39 cellular contexts compared by ENCODE assay signal in the genomic region with DNA sequence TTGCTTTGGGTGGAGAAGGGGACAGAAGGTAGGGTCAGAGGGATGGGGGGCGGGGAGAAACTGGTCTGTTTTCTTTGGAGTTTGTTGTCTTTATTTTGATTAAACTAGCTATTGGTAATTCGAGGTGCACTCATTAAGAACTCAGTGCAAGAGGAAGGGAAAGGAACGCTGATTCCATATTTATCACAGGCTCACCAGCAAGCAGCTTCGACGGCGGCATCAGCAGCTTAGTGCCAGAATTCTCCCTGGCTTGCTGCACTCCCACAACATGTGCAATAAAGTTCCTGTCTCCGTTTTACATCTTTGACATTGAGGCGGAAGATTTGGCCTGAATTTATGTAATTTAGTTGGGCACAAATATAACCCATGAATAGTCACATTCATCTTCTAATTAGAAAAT.
"Had no signal": no experiment of that assay in that cellular context is flagged by ENCODE, and none has a peak within 500 bp of the region (broad histone marks: within the 10 kb centered on the region; RNA-seq: fewer than 3 reads in every experiment).

No MANE protein-coding gene starts in this region.

- H3K27me3 ChIP-seq: adrenal gland, body of pancreas, cardiac muscle cell had no signal

- H3K4me3 Mint-ChIP-seq: activated B cell treated with CpG ODN at 0.5 μM for 24 hours; activated CD4-positive, alpha-beta memory T cell treated with anti-CD3 and anti-CD28 coated beads for 36 hours; activated CD4-positive, alpha-beta T cell treated with anti-CD3 and anti-CD28 coated beads, Interleukin-2, amount 10 ng/mL, durations not matched to agents 24 days and 14 days; activated CD8-positive, alpha-beta T cell treated with anti-CD3 and anti-CD28 coated beads for 36 hours; activated naive CD4-positive, alpha-beta T cell treated with anti-CD3 and anti-CD28 coated beads for 36 hours; activated naive CD8-positive, alpha-beta T cell treated with anti-CD3 and anti-CD28 coated beads for 36 hours; activated T-cell treated with anti-CD3 and anti-CD28 coated beads, Interleukin-2, amount 50 U/mL, for 4 hours; activated T-cell treated with anti-CD3 and anti-CD28 coated beads, Interleukin-2, amount 50 U/mL, for 72 hours; activated T-helper 1 cell treated with anti-CD3 and anti-CD28 coated beads, Interleukin-12 subunit alpha, Interleukin-12 subunit beta, Interleukin-2, Interleukin-4 antibody, amounts not matched to agents 30 ng/mL and 10 ng/mL and 1 ng/mL, durations not matched to agents 14 hours and 24 hours and 36 hours; activated T-helper 17 cell treated with anti-CD3 and anti-CD28 coated beads, Interleukin-2, amount 50 U/mL, for 72 hours; central memory CD8-positive, alpha-beta T cell; T-helper 1 cell treated with Interleukin-12 subunit alpha and Interleukin-12 subunit beta and Interleukin-4 antibody, amounts not matched to agents 30 μg/mL and 1 μg/mL, for 36 hours; T-helper 2 cell treated with Interferon-gamma antibody and Interleukin-4, amounts not matched to agents 5 μg/mL and 100 μg/mL, for 36 hours had no signal

- H3K27me3 Mint-ChIP-seq: activated B cell treated with CpG ODN at 0.5 μM for 24 hours; activated CD4-positive, alpha-beta memory T cell treated with anti-CD3 and anti-CD28 coated beads for 36 hours; activated CD4-positive, alpha-beta T cell treated with anti-CD3 and anti-CD28 coated beads, Interleukin-2, amount 10 ng/mL, durations not matched to agents 24 days and 14 days; activated CD8-positive, alpha-beta T cell treated with anti-CD3 and anti-CD28 coated beads for 36 hours; activated naive CD8-positive, alpha-beta T cell treated with anti-CD3 and anti-CD28 coated beads for 36 hours; activated T-helper 17 cell treated with anti-CD3 and anti-CD28 coated beads, Interleukin-2, amount 50 U/mL, for 72 hours; central memory CD8-positive, alpha-beta T cell had no signal

- H3K36me3 ChIP-seq: adrenal gland had no signal

- DNase-seq: activated B cell treated with CpG ODN at 0.5 μM for 24 hours; activated CD4-positive, alpha-beta memory T cell treated with anti-CD3 and anti-CD28 coated beads for 36 hours; activated CD4-positive, alpha-beta T cell treated with anti-CD3 and anti-CD28 coated beads for 4 hours; activated CD4-positive, alpha-beta T cell treated with anti-CD3 and anti-CD28 coated beads, Interleukin-2, amount 10 ng/mL, durations not matched to agents 24 days and 14 days; activated CD4-positive, alpha-beta T cell treated with anti-CD3 and anti-CD28 coated beads, Interleukin-2, amount 50 U/mL, for 1 hour; activated CD4-positive, alpha-beta T cell treated with anti-CD3 and anti-CD28 coated beads, Interleukin-2, amount 50 U/mL, for 4 hours; activated CD4-positive, CD25-positive, alpha-beta regulatory T cell treated with anti-CD3 and anti-CD28 coated beads, Interleukin-2, amount 50 U/mL, for 72 hours; activated CD8-positive, alpha-beta memory T cell treated with anti-CD3 and anti-CD28 coated beads, Interleukin-2, amount 50 U/mL, for 4 hours; activated CD8-positive, alpha-beta T cell treated with anti-CD3 and anti-CD28 coated beads for 36 hours; activated effector memory CD4-positive, alpha-beta T cell treated with anti-CD3 and anti-CD28 coated beads, Interleukin-2, amount 50 U/mL, for 16 hours; activated gamma-delta T cell treated with Interleukin-2 at 50 U/mL for 16 hours; activated naive CD4-positive, alpha-beta T cell; activated naive CD4-positive, alpha-beta T cell treated with anti-CD3 and anti-CD28 coated beads for 36 hours; activated naive CD4-positive, alpha-beta T cell treated with anti-CD3 and anti-CD28 coated beads, Interleukin-2, amount 50 U/mL, for 16 hours; activated naive CD8-positive, alpha-beta T cell treated with anti-CD3 and anti-CD28 coated beads for 36 hours; activated T-cell treated with anti-CD3 and anti-CD28 coated beads for 4 hours; activated T-cell treated with anti-CD3 and anti-CD28 coated beads, Interleukin-2, amount 50 U/mL, for 1 hour; activated T-cell treated with anti-CD3 and anti-CD28 coated beads, Interleukin-2, amount 50 U/mL, for 4 hours; activated T-cell treated with anti-CD3 and anti-CD28 coated beads, Interleukin-2, amount 50 U/mL, for 72 hours; adrenal gland; amniotic stem cell; aorta; body of pancreas; caudate nucleus; cerebellar nuclear complex; T-helper 1 cell; T-helper 2 cell; T-helper 9 cell had no signal

- H3K9me3 ChIP-seq: adrenal gland, body of pancreas had no signal

- H3K9me3 Mint-ChIP-seq: activated B cell treated with CpG ODN at 0.5 μM for 24 hours; activated CD4-positive, alpha-beta memory T cell treated with anti-CD3 and anti-CD28 coated beads for 36 hours; activated CD4-positive, alpha-beta T cell treated with anti-CD3 and anti-CD28 coated beads, Interleukin-2, amount 10 ng/mL, durations not matched to agents 24 days and 14 days; activated CD8-positive, alpha-beta T cell treated with anti-CD3 and anti-CD28 coated beads for 36 hours; activated naive CD4-positive, alpha-beta T cell treated with anti-CD3 and anti-CD28 coated beads for 36 hours; activated naive CD4-positive, alpha-beta T cell treated with anti-CD3 and anti-CD28 coated beads, Interleukin-2, amount 50 U/mL, for 72 hours; activated naive CD8-positive, alpha-beta T cell treated with anti-CD3 and anti-CD28 coated beads for 36 hours; activated T-cell treated with anti-CD3 and anti-CD28 coated beads, Interleukin-2, amount 50 U/mL, for 4 hours; activated T-cell treated with anti-CD3 and anti-CD28 coated beads, Interleukin-2, amount 50 U/mL, for 72 hours; activated T-helper 1 cell treated with anti-CD3 and anti-CD28 coated beads, Interleukin-12 subunit alpha, Interleukin-12 subunit beta, Interleukin-2, Interleukin-4 antibody, amounts not matched to agents 30 ng/mL and 10 ng/mL and 1 ng/mL, durations not matched to agents 14 hours and 24 hours and 36 hours; activated T-helper 17 cell treated with anti-CD3 and anti-CD28 coated beads, Interleukin-2, amount 50 U/mL, for 72 hours; central memory CD8-positive, alpha-beta T cell; T-helper 1 cell treated with Interleukin-12 subunit alpha and Interleukin-12 subunit beta and Interleukin-4 antibody, amounts not matched to agents 30 μg/mL and 1 μg/mL, for 36 hours; T-helper 2 cell treated with Interferon-gamma antibody and Interleukin-4, amounts not matched to agents 5 μg/mL and 100 μg/mL, for 36 hours had no signal

- H3K27ac Mint-ChIP-seq: activated B cell treated with CpG ODN at 0.5 μM for 24 hours; activated CD4-positive, alpha-beta memory T cell treated with anti-CD3 and anti-CD28 coated beads for 36 hours; activated CD4-positive, alpha-beta T cell treated with anti-CD3 and anti-CD28 coated beads, Interleukin-2, amount 10 ng/mL, durations not matched to agents 24 days and 14 days; activated CD8-positive, alpha-beta T cell treated with anti-CD3 and anti-CD28 coated beads for 36 hours; activated naive CD4-positive, alpha-beta T cell treated with anti-CD3 and anti-CD28 coated beads for 36 hours; activated naive CD4-positive, alpha-beta T cell treated with anti-CD3 and anti-CD28 coated beads, Interleukin-2, amount 50 U/mL, for 72 hours; activated naive CD8-positive, alpha-beta T cell treated with anti-CD3 and anti-CD28 coated beads for 36 hours; activated T-cell treated with anti-CD3 and anti-CD28 coated beads, Interleukin-2, amount 50 U/mL, for 72 hours; activated T-helper 1 cell treated with anti-CD3 and anti-CD28 coated beads, Interleukin-12 subunit alpha, Interleukin-12 subunit beta, Interleukin-2, Interleukin-4 antibody, amounts not matched to agents 30 ng/mL and 10 ng/mL and 1 ng/mL, durations not matched to agents 14 hours and 24 hours and 36 hours; activated T-helper 17 cell treated with anti-CD3 and anti-CD28 coated beads, Interleukin-2, amount 50 U/mL, for 72 hours; T-helper 1 cell treated with Interleukin-12 subunit alpha and Interleukin-12 subunit beta and Interleukin-4 antibody, amounts not matched to agents 30 μg/mL and 1 μg/mL, for 36 hours; T-helper 2 cell treated with Interferon-gamma antibody and Interleukin-4, amounts not matched to agents 5 μg/mL and 100 μg/mL, for 36 hours had no signal

- FAIRE-seq: astrocyte, bronchial epithelial cell, TTC549 had no signal

- ATAC-seq: activated CD8-positive, alpha-beta T cell treated with anti-CD3 and anti-CD28 coated beads for 36 hours; activated naive CD4-positive, alpha-beta T cell treated with anti-CD3 and anti-CD28 coated beads, Interleukin-2, amount 50 U/mL, for 72 hours; activated T-cell treated with anti-CD3 and anti-CD28 coated beads, Interleukin-2, amount 50 U/mL, for 4 hours; activated T-cell treated with anti-CD3 and anti-CD28 coated beads, Interleukin-2, amount 50 U/mL, for 72 hours; activated T-helper 17 cell treated with anti-CD3 and anti-CD28 coated beads, Interleukin-2, amount 50 U/mL, for 72 hours; body of pancreas had no signal

- H3K4me3 ChIP-seq: adrenal gland, body of pancreas, cardiac muscle cell had no signal

- H3K4me1 Mint-ChIP-seq: activated B cell treated with CpG ODN at 0.5 μM for 24 hours had no signal

- H3K36me3 Mint-ChIP-seq: activated naive CD4-positive, alpha-beta T cell treated with anti-CD3 and anti-CD28 coated beads, Interleukin-2, amount 50 U/mL, for 72 hours had no signal

- H3K27ac ChIP-seq: adrenal gland, body of pancreas, cardiac muscle cell, VCaP had no signal
